In genomic region chr19:42246143-42246868, GRCh38 we compare ENCODE assay signal across 8 cellular contexts. TPM values are rescaled to one million over a fixed set of nuclear protein-coding genes. Genes with fewer than 3 reads are reported as not detected.
DNase-seq lines count a peak whose midpoint lies in the region; ATAC-seq and TF ChIP-seq lines count a peak whose summit lies in the region.

No MANE protein-coding gene starts in this region.

- peaks cover 10% of the 10 kb centered on the region for H3K36me3 Mint-ChIP-seq in activated naive CD4-positive, alpha-beta T cell treated with anti-CD3 and anti-CD28 coated beads for 36 hours (ENCODE audit: low read depth)
- H3K36me3 Mint-ChIP-seq in endodermal cell (ENCODE audit: low read depth) = peaks cover 9% of the 10 kb centered on the region

- no peaks in the 10 kb centered on the region for H3K27me3 ChIP-seq in endodermal cell (ENCODE audit: control insufficient read depth, insufficient read depth, low read length, poor library complexity, severe bottlenecking)
- H3K27me3 ChIP-seq in aorta (ENCODE audit: control insufficient read depth in 1 of 2, insufficient read depth in 2 of 2, low read length in 1 of 2) = no peaks in the 10 kb centered on the region

- CTCF ChIA-PET in activated naive CD4-positive, alpha-beta T cell treated with anti-CD3 and anti-CD28 coated beads for 36 hours (lab: Charles Lee) = interaction anchor here (0.8 to 6.0 kb wide), 6 partner anchors 33 to 123 kb away, joined by 3 to 57 read pairs (median 3); no protein-coding TSS in a partner anchor
- CTCF ChIA-PET in RWPE1 (lab: Yijun Ruan, JAX) = interaction anchor here (0.6 to 3.6 kb wide), 11 partner anchors 20 to 192 kb away, joined by 3 to 15 read pairs (median 3); no protein-coding TSS in a partner anchor

- no peaks in the 10 kb centered on the region for H3K27me3 Mint-ChIP-seq in activated naive CD4-positive, alpha-beta T cell treated with anti-CD3 and anti-CD28 coated beads for 36 hours (ENCODE audit: low read depth)
- H3K27me3 Mint-ChIP-seq in endodermal cell (ENCODE audit: insufficient read depth) = no peaks in the 10 kb centered on the region

- H3K9me3 Mint-ChIP-seq in activated naive CD4-positive, alpha-beta T cell treated with anti-CD3 and anti-CD28 coated beads for 36 hours = no peaks in the 10 kb centered on the region
- H3K9me3 Mint-ChIP-seq in endodermal cell = no peaks in the 10 kb centered on the region

- H3K4me3 Mint-ChIP-seq in activated naive CD4-positive, alpha-beta T cell treated with anti-CD3 and anti-CD28 coated beads for 36 hours = no peak overlapping the region
- no peak overlapping the region for H3K4me3 Mint-ChIP-seq in endodermal cell

- peak; percentile 56 for DNase-seq in activated naive CD4-positive, alpha-beta T cell treated with anti-CD3 and anti-CD28 coated beads for 36 hours
- DNase-seq in activated naive CD4-positive, alpha-beta T cell (lab: John Stamatoyannopoulos, UW) = no peak
- peak; percentile 82 for DNase-seq in RWPE1 (ENCODE audit: low spot score)
- peak; percentile 81 for DNase-seq in endodermal cell
- peak in 2 of 3 donors; percentile 71 to 73 for DNase-seq in mucosa of descending colon
- peak; percentile 86 to 92 for DNase-seq in aorta
- DNase-seq in stimulated activated CD4-positive, alpha-beta T cell treated with anti-CD3 and anti-CD28 coated beads, Interleukin-4, amount 100 ng/mL, for 1 hour = no peak

- ATAC-seq in mucosa of descending colon = no peak
- ATAC-seq in aorta (ENCODE audit: low FRiP score) = no peak
- no peak for ATAC-seq in HG03039 (IDR thresholded peaks at IDR 0.05; ENCODE audit: unreplicated experiment)

- peaks cover 15% of the 10 kb centered on the region for H3K36me3 ChIP-seq in endodermal cell (ENCODE audit: control insufficient read depth, insufficient read depth, low read length)
- H3K36me3 ChIP-seq in mucosa of descending colon (ENCODE audit: low read depth) = peaks cover 8% of the 10 kb centered on the region
- H3K36me3 ChIP-seq in aorta (ENCODE audit: control insufficient read depth in 1 of 2, insufficient read depth in 2 of 2, low read length in 1 of 2) = no peaks in the 10 kb centered on the region

- H3K9ac ChIP-seq in endodermal cell (ENCODE audit: extremely low read depth, low read length, poor library complexity, severe bottlenecking) = no peak overlapping the region

- H3K9me3 ChIP-seq in endodermal cell (ENCODE audit: control insufficient read depth, low read length) (no peaks in the 10 kb centered on the region), mucosa of descending colon (no peaks in the 10 kb centered on the region), aorta (ENCODE audit: control insufficient read depth, low read length) (no peaks in the 10 kb centered on the region)

- H3K4me3 ChIP-seq in endodermal cell (ENCODE audit: low read length) (no peak overlapping the region), mucosa of descending colon (no peak overlapping the region), aorta (ENCODE audit: low read length in 2 of 2) (no peak overlapping the region)

- peaks cover 39% of the 10 kb centered on the region for H3K4me1 Mint-ChIP-seq in activated naive CD4-positive, alpha-beta T cell treated with anti-CD3 and anti-CD28 coated beads for 36 hours (ENCODE audit: low read depth)
- H3K4me1 Mint-ChIP-seq in endodermal cell = peaks cover 11% of the 10 kb centered on the region

- H3K27ac Mint-ChIP-seq in activated naive CD4-positive, alpha-beta T cell treated with anti-CD3 and anti-CD28 coated beads for 36 hours = peak overlapping the region; percentile 70
- peak overlapping the region; percentile 27 for H3K27ac Mint-ChIP-seq in endodermal cell

- POLR2A ChIA-PET in RWPE1 (lab: Yijun Ruan, JAX; ENCODE audit: low non-redundant PET) = interaction anchor here (1.5 kb wide), 1 partner anchor 34 kb away, joined by 5 read pairs; no protein-coding TSS in a partner anchor

- 58 to 74% methylated on average over 6 to 10 of the region's 10 CpGs for WGBS in endodermal cell (ENCODE audit: insufficient coverage in 1 of 2, insufficient read length in 1 of 2), 2 experiments
- WGBS in aorta, 2 donors = 4% methylated on average over 10 of the region's 10 CpGs

- intact Hi-C loops in activated naive CD4-positive, alpha-beta T cell treated with anti-CD3 and anti-CD28 coated beads for 36 hours (cut with micrococcal nuclease) = loop anchor here (10.0 kb wide), 1 partner anchor 362 kb away; the partner anchor contains the start of gene ARHGEF1
- intact Hi-C loops in mucosa of descending colon (cut with DNase I, micrococcal nuclease) = loop anchor here in 1 of 2 donors (5.0 kb wide), 1 partner anchor 36 kb away; no protein-coding TSS in a partner anchor
- intact Hi-C loops in aorta (cut with DNase I) = loop anchor here (2.0 to 5.0 kb wide), 3 partner anchors 30 to 51 kb away; no protein-coding TSS in a partner anchor

- peak overlapping the region; percentile 98 for H3K27ac ChIP-seq in RWPE1
- H3K27ac ChIP-seq in endodermal cell (ENCODE audit: low read depth, low read length) = no peak overlapping the region
- H3K27ac ChIP-seq in aorta (ENCODE audit: low read depth in 1 of 2, low read length in 2 of 2) = peak overlapping the region in 1 of 2 donors; percentile 30

- TF ChIP-seq CTCF in RWPE1 (conservative IDR thresholded peaks at IDR 0.05; ENCODE audit: low read depth) (no peak; the same call in 1 of the 2 replicates), endodermal cell (conservative IDR thresholded peaks at IDR 0.05) (peak; percentile 70), mucosa of descending colon (IDR thresholded peaks at IDR 0.05) (peak; percentile 38)

- H3K4me1 ChIP-seq in endodermal cell (ENCODE audit: control insufficient read depth, insufficient read depth, low read length) (no peaks in the 10 kb centered on the region), mucosa of descending colon (ENCODE audit: low read depth) (peaks cover 12% of the 10 kb centered on the region), aorta (ENCODE audit: control insufficient read depth in 1 of 2, insufficient read depth in 2 of 2, low read length in 2 of 2) (peaks cover 0 to 2% of the 10 kb centered on the region in 2 donors)

RNA-seq across cellular contexts. Expression of gene GSK3A, which starts 3.9 kb away (rescaled TPM):
- total RNA-seq in activated naive CD4-positive, alpha-beta T cell treated with anti-CD3 and anti-CD28 coated beads for 36 hours = 10 to 100 TPM; 31.1 to 33.8 TPM
- total RNA-seq in endodermal cell = 10 to 100 TPM; 52.6 to 55.1 TPM
- polyA plus RNA-seq in endodermal cell (2013, experiment 1 of 2) = 59.5 TPM
- polyA plus RNA-seq in endodermal cell (2013, experiment 2 of 2) = 52.7 TPM
- total RNA-seq in mucosa of descending colon = 10 to 100 TPM; 41.8 to 52.0 (median 46.9) TPM
- total RNA-seq in aorta = 10 to 100 TPM; 28.8 to 34.4 TPM
- polyA plus RNA-seq in aorta = 10 to 100 TPM; 36.1 to 40.7 TPM

RNA-seq across cellular contexts. Expression of gene ERF, which starts 8.6 kb away (rescaled TPM):
- total RNA-seq in activated naive CD4-positive, alpha-beta T cell treated with anti-CD3 and anti-CD28 coated beads for 36 hours = 10 to 100 TPM; 52.4 to 55.6 TPM
- total RNA-seq in endodermal cell = 100 to 1,000 TPM; 106 to 138 TPM
- polyA plus RNA-seq in endodermal cell (2013, experiment 1 of 2) = 70.5 TPM
- polyA plus RNA-seq in endodermal cell (2013, experiment 2 of 2) = 59.5 TPM
- 10 to 100 TPM; 35.7 to 75.2 (median 42.0) TPM for total RNA-seq in mucosa of descending colon
- 10 to 100 TPM; 74.9 to 99.5 TPM for total RNA-seq in aorta
- polyA plus RNA-seq in aorta = 10 to 100 TPM; 19.7 to 44.2 TPM

RNA-seq across cellular contexts. Expression of gene CIC, which starts 22.7 kb away (rescaled TPM):
- total RNA-seq in activated naive CD4-positive, alpha-beta T cell treated with anti-CD3 and anti-CD28 coated beads for 36 hours = 10 to 100 TPM; 60.2 to 61.5 TPM
- total RNA-seq in endodermal cell (10 to 100 TPM; 48.6 to 57.6 TPM), mucosa of descending colon (10 to 100 TPM; 47.3 to 78.0 (median 50.0) TPM), aorta (100 to 1,000 TPM; 103 to 104 TPM)
- polyA plus RNA-seq in endodermal cell (2013, experiment 1 of 2) = 55.5 TPM
- 51.2 TPM for polyA plus RNA-seq in endodermal cell (2013, experiment 2 of 2)
- 10 to 100 TPM; 14.3 to 44.6 TPM for polyA plus RNA-seq in aorta

RNA-seq across cellular contexts. Expression of gene ZNF526, which starts 26.2 kb away (rescaled TPM):
- total RNA-seq in activated naive CD4-positive, alpha-beta T cell treated with anti-CD3 and anti-CD28 coated beads for 36 hours = 10 to 100 TPM; 11.5 to 11.6 TPM
- 10 to 100 TPM; 15.7 to 16.0 TPM for total RNA-seq in endodermal cell
- polyA plus RNA-seq in endodermal cell (2013, experiment 1 of 2) = 9.6 TPM
- 9.5 TPM for polyA plus RNA-seq in endodermal cell (2013, experiment 2 of 2)
- total RNA-seq in mucosa of descending colon = 10 to 100 TPM in 2 of 3 donors, 1 to 10 TPM in 1; 9.9 to 13.4 (median 10.4) TPM
- 10 to 100 TPM in 1 of 2 donors, 1 to 10 TPM in 1; 8.2 to 12.3 TPM for total RNA-seq in aorta
- 1 to 10 TPM; 2.6 to 2.8 TPM for polyA plus RNA-seq in aorta

RNA-seq across cellular contexts. Expression of gene DEDD2, which starts 28.8 kb away (rescaled TPM):
- total RNA-seq in activated naive CD4-positive, alpha-beta T cell treated with anti-CD3 and anti-CD28 coated beads for 36 hours = 10 to 100 TPM; 24.8 to 26.0 TPM
- 10 to 100 TPM; 25.8 to 28.0 TPM for total RNA-seq in endodermal cell
- 20.5 TPM for polyA plus RNA-seq in endodermal cell (2013, experiment 1 of 2)
- 15.9 TPM for polyA plus RNA-seq in endodermal cell (2013, experiment 2 of 2)
- total RNA-seq in mucosa of descending colon = 10 to 100 TPM; 28.0 to 40.1 (median 35.7) TPM
- total RNA-seq in aorta = 10 to 100 TPM; 16.4 to 19.6 TPM
- 10 to 100 TPM; 19.8 to 33.8 TPM for polyA plus RNA-seq in aorta

Comparison
In these comparisons a context has a peak if more than half of its experiments do, and no peak if none do; other contexts are left out.
1. DNase-seq: peak in activated naive CD4-positive, alpha-beta T cell treated with anti-CD3 and anti-CD28 coated beads for 36 hours (single experiment), RWPE1 (single experiment), endodermal cell (single experiment), mucosa of descending colon (2 of 3) and aorta (2 of 2); none in activated naive CD4-positive, alpha-beta T cell (0 of 4) and stimulated activated CD4-positive, alpha-beta T cell treated with anti-CD3 and anti-CD28 coated beads, Interleukin-4, amount 100 ng/mL, for 1 hour (single experiment).